In genomic region chr7:27121656-27122055, GRCh38 we compare ENCODE assay signal across 18 cellular contexts. TPM values are rescaled to one million over a fixed set of nuclear protein-coding genes. Genes with fewer than 3 reads are reported as not detected.
DNase-seq lines count a peak whose midpoint lies in the region; ATAC-seq, FAIRE-seq and TF ChIP-seq lines count a peak whose summit lies in the region.
"Had no signal": no experiment of that assay in that cellular context is flagged by ENCODE, and none has a peak within 500 bp of the region (broad histone marks: within the 10 kb centered on the region; RNA-seq: fewer than 3 reads in every experiment).

No MANE protein-coding gene starts in this region.

- H3K4me3 ChIP-seq in A549 (peak overlapping the region; percentile 57), WI38 (ENCODE audit: low read depth, low read length) (peak overlapping the region; percentile 46), esophagus (ENCODE audit: low read depth in 1 of 2, low read length in 2 of 2) (peak overlapping the region; percentile 38 to 60), muscle layer of duodenum (ENCODE audit: low read depth in 1 of 2, low read length in 2 of 2) (peak overlapping the region; percentile 56 to 62)
- H3K4me3 ChIP-seq: GM12878, uterus had no signal

- DNase-seq in A549 (ENCODE audit: low read depth in 1 of 2, low spot score in 1 of 2): no peak
- DNase-seq in NCI-H748 (lab: John Stamatoyannopoulos, UW; ENCODE audit: unreplicated experiment): no peak
- no peak for DNase-seq in DMS53 (lab: John Stamatoyannopoulos, UW)
- DNase-seq: activated T-cell treated with anti-CD3 and anti-CD28 coated beads, Interleukin-2, amount 50 U/mL, for 72 hours; amygdala; CD8-positive, alpha-beta memory T cell; NCI-H1694; NCI-H446; occipital lobe; T1000; uterus had no signal

- H3K36me3 ChIP-seq in esophagus (ENCODE audit: control insufficient read depth in 2 of 2, insufficient read depth in 2 of 2, low read length in 1 of 2): no peaks in the 10 kb centered on the region
- H3K36me3 ChIP-seq in muscle layer of duodenum (ENCODE audit: control insufficient read depth in 1 of 2, insufficient read depth in 2 of 2, low read length in 2 of 2): no peaks in the 10 kb centered on the region
- H3K36me3 ChIP-seq: uterus had no signal

- H3K4me2 ChIP-seq in A549: peak overlapping the region; percentile 85

- TF ChIP-seq RAD21 in A549 (conservative IDR thresholded peaks at IDR 0.05 in 1 of 2, IDR thresholded peaks at IDR 0.05 in 1 of 2): no peak

- no peak for FAIRE-seq in A549 (lab: Jason Lieb, UNC)
- FAIRE-seq: GM12878 had no signal

- H3K9me3 ChIP-seq in A549 (no peaks in the 10 kb centered on the region), esophagus (ENCODE audit: control insufficient read depth in 2 of 2, insufficient read depth in 1 of 2, low read depth in 1 of 2, low read length in 1 of 2) (no peaks in the 10 kb centered on the region), muscle layer of duodenum (ENCODE audit: control insufficient read depth in 1 of 2, low read length in 2 of 2) (no peaks in the 10 kb centered on the region)
- H3K9me3 ChIP-seq: uterus had no signal

- 1% methylated on average over 6 of the region's 6 CpGs for WGBS in A549 (ENCODE audit: missing lambda C conversion rate)
- WGBS in esophagus, 2 donors: 33% methylated on average over 6 of the region's 6 CpGs

- no peak for TF ChIP-seq EP300 in A549 (IDR thresholded peaks at IDR 0.05)

- H3K4me1 ChIP-seq in A549: peaks cover 56% of the 10 kb centered on the region
- H3K4me1 ChIP-seq in esophagus (ENCODE audit: control insufficient read depth in 2 of 2, insufficient read depth in 2 of 2, low read length in 1 of 2): peaks cover 0 to 2% of the 10 kb centered on the region in 2 donors
- peaks cover 15 to 33% of the 10 kb centered on the region in 2 donors for H3K4me1 ChIP-seq in muscle layer of duodenum (ENCODE audit: control insufficient read depth in 1 of 2, insufficient read depth in 2 of 2, low read length in 2 of 2)
- H3K4me1 ChIP-seq: uterus had no signal

- peak overlapping the region; percentile 89 to 90 for H3K27ac ChIP-seq in A549
- H3K27ac ChIP-seq in esophagus (ENCODE audit: low read depth in 2 of 2, low read length in 1 of 2): peak overlapping the region; percentile 75 to 83
- peak overlapping the region; percentile 89 for H3K27ac ChIP-seq in muscle layer of duodenum (ENCODE audit: low read length)

- no peak for TF ChIP-seq CTCF in A549 (IDR thresholded peaks at IDR 0.05)
- no peak for TF ChIP-seq CTCF in WI38 (IDR thresholded peaks at IDR 0.05; ENCODE audit: low read depth, low read length)

- H3K27me3 ChIP-seq in esophagus (ENCODE audit: control insufficient read depth in 1 of 2, insufficient read depth in 2 of 2, low read length in 2 of 2) (no peaks in the 10 kb centered on the region), muscle layer of duodenum (ENCODE audit: low read depth, low read length) (no peaks in the 10 kb centered on the region)
- H3K27me3 ChIP-seq: uterus had no signal

- peak in 1 of 2 experiments; percentile 1; a peak in 1 of 6 replicates for ATAC-seq in A549
- ATAC-seq in GM18517 (IDR thresholded peaks at IDR 0.05; ENCODE audit: unreplicated experiment): no peak
- ATAC-seq in GM21737 (IDR thresholded peaks at IDR 0.05; ENCODE audit: unreplicated experiment): no peak
- ATAC-seq: activated T-cell treated with anti-CD3 and anti-CD28 coated beads, Interleukin-2, amount 50 U/mL, for 72 hours; GM12878; stimulated activated memory B cell treated with anti-CD40 and anti-IgM and Interleukin-4, amounts not matched to agents 10 μg/mL and 1 μg/mL and 100 μg/mL, for 72 hours had no signal

- POLR2A ChIA-PET in A549 (lab: Yijun Ruan, JAX): interaction anchor here (0.9 to 1.9 kb wide), 7 partner anchors 7 to 257 kb away, joined by 3 to 6 read pairs (median 5); partner anchors contain the start of genes HOXA4 and SKAP2

- CTCF ChIA-PET in A549 (lab: Yijun Ruan, JAX): interaction anchor here (0.8 to 2.6 kb wide), 6 partner anchors 9 to 435 kb away, joined by 3 to 6 read pairs (median 4); partner anchors contain the start of genes HOXA4 and HOXA5

- TF ChIP-seq POLR2A in A549 (IDR thresholded peaks at IDR 0.05; ENCODE audit: low read length): no peak

TF ChIP-seq in A549, 52 proteins besides CTCF, POLR2A, EP300 and RAD21:
- TF ChIP-seq, protein P1, sequence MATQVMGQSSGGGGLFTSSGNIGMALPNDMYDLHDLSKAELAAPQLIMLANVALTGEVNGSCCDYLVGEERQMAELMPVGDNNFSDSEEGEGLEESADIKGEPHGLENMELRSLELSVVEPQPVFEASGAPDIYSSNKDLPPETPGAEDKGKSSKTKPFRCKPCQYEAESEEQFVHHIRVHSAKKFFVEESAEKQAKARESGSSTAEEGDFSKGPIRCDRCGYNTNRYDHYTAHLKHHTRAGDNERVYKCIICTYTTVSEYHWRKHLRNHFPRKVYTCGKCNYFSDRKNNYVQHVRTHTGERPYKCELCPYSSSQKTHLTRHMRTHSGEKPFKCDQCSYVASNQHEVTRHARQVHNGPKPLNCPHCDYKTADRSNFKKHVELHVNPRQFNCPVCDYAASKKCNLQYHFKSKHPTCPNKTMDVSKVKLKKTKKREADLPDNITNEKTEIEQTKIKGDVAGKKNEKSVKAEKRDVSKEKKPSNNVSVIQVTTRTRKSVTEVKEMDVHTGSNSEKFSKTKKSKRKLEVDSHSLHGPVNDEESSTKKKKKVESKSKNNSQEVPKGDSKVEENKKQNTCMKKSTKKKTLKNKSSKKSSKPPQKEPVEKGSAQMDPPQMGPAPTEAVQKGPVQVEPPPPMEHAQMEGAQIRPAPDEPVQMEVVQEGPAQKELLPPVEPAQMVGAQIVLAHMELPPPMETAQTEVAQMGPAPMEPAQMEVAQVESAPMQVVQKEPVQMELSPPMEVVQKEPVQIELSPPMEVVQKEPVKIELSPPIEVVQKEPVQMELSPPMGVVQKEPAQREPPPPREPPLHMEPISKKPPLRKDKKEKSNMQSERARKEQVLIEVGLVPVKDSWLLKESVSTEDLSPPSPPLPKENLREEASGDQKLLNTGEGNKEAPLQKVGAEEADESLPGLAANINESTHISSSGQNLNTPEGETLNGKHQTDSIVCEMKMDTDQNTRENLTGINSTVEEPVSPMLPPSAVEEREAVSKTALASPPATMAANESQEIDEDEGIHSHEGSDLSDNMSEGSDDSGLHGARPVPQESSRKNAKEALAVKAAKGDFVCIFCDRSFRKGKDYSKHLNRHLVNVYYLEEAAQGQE (IDR thresholded peaks at IDR 0.05): no peak
- TF ChIP-seq, protein P2, sequence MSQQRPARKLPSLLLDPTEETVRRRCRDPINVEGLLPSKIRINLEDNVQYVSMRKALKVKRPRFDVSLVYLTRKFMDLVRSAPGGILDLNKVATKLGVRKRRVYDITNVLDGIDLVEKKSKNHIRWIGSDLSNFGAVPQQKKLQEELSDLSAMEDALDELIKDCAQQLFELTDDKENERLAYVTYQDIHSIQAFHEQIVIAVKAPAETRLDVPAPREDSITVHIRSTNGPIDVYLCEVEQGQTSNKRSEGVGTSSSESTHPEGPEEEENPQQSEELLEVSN (IDR thresholded peaks at IDR 0.05; ENCODE audit: borderline replicate concordance, low read depth): 0 out of 2 replicates have a peak, but pooled peaks have one; percentile 15

RNA-seq across cellular contexts. Expression of gene HOXA4, which starts 8.9 kb away (rescaled TPM):
- polyA plus RNA-seq in A549 (2011; rRNA removed): 2.6 and 2.8 TPM in 2 replicates
- polyA plus RNA-seq in A549 (2012; cell fraction: cytosol; rRNA removed): 3.3 TPM in 2 replicates
- 1.7 and 3.5 TPM in 2 replicates for polyA plus RNA-seq in A549 (2012; cell fraction: nucleus; rRNA removed)
- 2.1 to 3.0 TPM (median 2.3 TPM) in 3 replicates for polyA plus RNA-seq in A549 (2017; fragmentation: RNase III; extraction: RNeasy Plus Mini Kit Qiagen cat#74134 plus additional on column Dnase treatment)
- polyA minus RNA-seq in A549 (2011; rRNA and poly(A)+ RNA removed): 1.7 and 1.8 TPM in 2 replicates
- 1 to 10 TPM; 7.6 to 8.6 TPM for polyA plus RNA-seq in esophagus

RNA-seq across cellular contexts. Expression of gene HOXA2, which starts 19.2 kb away (rescaled TPM):
- polyA plus RNA-seq in A549 (2011; rRNA removed): 2.1 and 2.4 TPM in 2 replicates
- polyA plus RNA-seq in A549 (2012; cell fraction: cytosol; rRNA removed): 1.1 and 1.2 TPM in 2 replicates
- 4.0 and 5.5 TPM in 2 replicates for polyA plus RNA-seq in A549 (2012; cell fraction: nucleus; rRNA removed)
- polyA plus RNA-seq in A549 (2017; fragmentation: RNase III; extraction: RNeasy Plus Mini Kit Qiagen cat#74134 plus additional on column Dnase treatment): 1.3 to 1.5 TPM (median 1.4 TPM) in 3 replicates
- polyA minus RNA-seq in A549 (2011; rRNA and poly(A)+ RNA removed): 0.83 TPM in 2 replicates
- polyA plus RNA-seq in esophagus: 1 to 10 TPM; 1.8 to 2.3 TPM
- polyA plus RNA-seq: CD8-positive, alpha-beta memory T cell; GM12878 had no signal

RNA-seq across cellular contexts. Expression of gene HOXA5, which starts 21.8 kb away (rescaled TPM):
- polyA plus RNA-seq in A549 (2011; rRNA removed): 6.3 and 6.5 TPM in 2 replicates
- 4.4 and 5.0 TPM in 2 replicates for polyA plus RNA-seq in A549 (2012; cell fraction: cytosol; rRNA removed)
- polyA plus RNA-seq in A549 (2012; cell fraction: nucleus; rRNA removed): 4.4 and 4.9 TPM in 2 replicates
- polyA plus RNA-seq in A549 (2017; fragmentation: RNase III; extraction: RNeasy Plus Mini Kit Qiagen cat#74134 plus additional on column Dnase treatment): 2.9 to 4.9 TPM (median 4.0 TPM) in 3 replicates
- polyA minus RNA-seq in A549 (2011; rRNA and poly(A)+ RNA removed): 2.5 and 3.1 TPM in 2 replicates
- 1 to 10 TPM; 1.7 to 3.5 TPM for polyA plus RNA-seq in esophagus
- polyA plus RNA-seq: CD8-positive, alpha-beta memory T cell had no signal

RNA-seq across cellular contexts. Expression of gene HOXA1, which starts 25.9 kb away (rescaled TPM):
- polyA plus RNA-seq in A549 (2011; rRNA removed): 4.8 and 5.0 TPM in 2 replicates
- polyA plus RNA-seq in A549 (2012; cell fraction: cytosol; rRNA removed): 3.3 and 3.5 TPM in 2 replicates
- polyA plus RNA-seq in A549 (2012; cell fraction: nucleus; rRNA removed): 2.0 and 2.5 TPM in 2 replicates
- polyA plus RNA-seq in A549 (2017; fragmentation: RNase III; extraction: RNeasy Plus Mini Kit Qiagen cat#74134 plus additional on column Dnase treatment): 2.6 to 3.0 TPM (median 2.8 TPM) in 3 replicates
- polyA minus RNA-seq in A549 (2011; rRNA and poly(A)+ RNA removed): 2.5 and 3.2 TPM in 2 replicates
- 1 to 10 TPM; 1.5 to 2.1 TPM for polyA plus RNA-seq in esophagus

RNA-seq across cellular contexts. Expression of gene HOXA6, which starts 25.9 kb away (rescaled TPM):
- 0.78 and 0.90 TPM in 2 replicates for polyA plus RNA-seq in A549 (2011; rRNA removed)
- 1.9 and 2.0 TPM in 2 replicates for polyA plus RNA-seq in A549 (2012; cell fraction: cytosol; rRNA removed)
- 2.5 and 3.2 TPM in 2 replicates for polyA plus RNA-seq in A549 (2012; cell fraction: nucleus; rRNA removed)
- polyA plus RNA-seq in A549 (2017; fragmentation: RNase III; extraction: RNeasy Plus Mini Kit Qiagen cat#74134 plus additional on column Dnase treatment): 1.6 to 2.2 TPM (median 2.1 TPM) in 3 replicates
- 0.58 and 2.0 TPM in 2 replicates for polyA minus RNA-seq in A549 (2011; rRNA and poly(A)+ RNA removed)
- polyA plus RNA-seq in esophagus: under 1 TPM; 0.19 to 0.69 TPM
- polyA plus RNA-seq: CD8-positive, alpha-beta memory T cell had no signal
